Comparison of ENCODE assay signal across 8 cellular contexts in the genomic region with DNA sequence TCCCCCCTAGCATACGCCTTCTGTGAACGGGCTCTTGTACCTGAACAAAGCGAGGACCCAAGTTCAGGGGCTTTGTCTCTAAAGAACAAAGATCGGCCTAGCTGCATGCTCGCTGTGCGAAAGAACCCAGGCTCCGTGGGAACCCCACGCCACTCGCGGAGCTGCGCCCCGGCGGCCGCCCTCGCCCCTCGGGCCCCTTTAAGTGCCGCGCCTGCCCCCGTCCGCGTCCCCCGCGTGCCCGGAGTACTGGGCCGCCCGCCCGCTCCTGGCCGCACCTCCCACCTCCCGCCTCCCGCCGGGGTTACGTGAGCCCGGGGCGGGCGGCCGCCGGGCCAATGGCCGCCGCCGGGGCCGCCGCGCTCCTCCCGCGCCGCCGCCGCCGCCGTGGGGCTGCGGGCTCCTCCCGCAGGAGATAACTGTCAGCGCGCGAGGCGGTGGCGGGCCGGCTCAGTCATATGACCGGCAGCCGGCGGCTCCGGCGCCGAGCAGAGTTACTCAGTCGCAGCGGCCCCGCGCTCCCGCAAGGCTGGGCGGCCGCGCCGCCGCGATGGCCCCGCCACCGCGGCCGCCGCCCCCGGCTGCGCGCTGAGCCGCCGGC. TPM values are rescaled to one million over a fixed set of nuclear protein-coding genes. Genes with fewer than 3 reads are reported as not detected.
A peak's percentile ranks its signal among the peaks of the same experiment; 100 is the strongest.
DNase-seq lines count a peak whose midpoint lies in the region; ATAC-seq, FAIRE-seq and TF ChIP-seq lines count a peak whose summit lies in the region.

A gene (plus strand): TSS at position 450 of the 598 bp plus-strand sequence. CDS start 187 bp downstream, outside the sequence.

- H3K9me3 Mint-ChIP-seq in Calu3 (ENCODE audit: low read depth, unreplicated experiment), result no peaks in the 10 kb centered on the region
- no peaks in the 10 kb centered on the region for H3K9me3 Mint-ChIP-seq in activated T-helper 17 cell treated with anti-CD3 and anti-CD28 coated beads, Interleukin-2, amount 50 U/mL, for 72 hours
- H3K9me3 Mint-ChIP-seq in natural killer cell, result no peaks in the 10 kb centered on the region

- H3K27ac Mint-ChIP-seq in Calu3 (ENCODE audit: unreplicated experiment), result peak within 1 kb of the TSS; percentile 88
- H3K27ac Mint-ChIP-seq in activated T-helper 17 cell treated with anti-CD3 and anti-CD28 coated beads, Interleukin-2, amount 50 U/mL, for 72 hours, result peak within 1 kb of the TSS; percentile 96
- H3K27ac Mint-ChIP-seq in natural killer cell, result peak within 1 kb of the TSS; percentile 91 to 92

- peaks cover 33% of the 10 kb centered on the region for H3K36me3 Mint-ChIP-seq in Calu3 (ENCODE audit: insufficient read depth, unreplicated experiment)
- peaks cover 7% of the 10 kb centered on the region for H3K36me3 Mint-ChIP-seq in activated T-helper 17 cell treated with anti-CD3 and anti-CD28 coated beads, Interleukin-2, amount 50 U/mL, for 72 hours (ENCODE audit: low read depth)
- no peaks in the 10 kb centered on the region for H3K36me3 Mint-ChIP-seq in natural killer cell

- CTCF ChIA-PET in Calu3 (lab: Charles Lee), result interaction anchor here (0.8 kb wide), 1 partner anchor 69 kb away, joined by 3 read pairs; no protein-coding TSS in a partner anchor

- DNase-seq in Calu3 (peak; percentile 76), HTR-8/SVneo (ENCODE audit: insufficient read length, low spot score) (peak; percentile 72), fibroblast of peridontal ligament (ENCODE audit: extremely low read depth) (peak; percentile 52), natural killer cell (peak; percentile 74)
- DNase-seq in stimulated activated naive CD4-positive, alpha-beta T cell (lab: John Stamatoyannopoulos, UW), result peak; percentile 55 to 77 (median 66)

- intact Hi-C loops in Calu3 (cut with micrococcal nuclease; ENCODE audit: unreplicated experiment) (no loop called here), natural killer cell (cut with micrococcal nuclease) (loop anchor here (2.0 kb wide), 4 partner anchors 42 to 98 kb away; a partner anchor contains a TSS)

- H3K27me3 Mint-ChIP-seq in Calu3 (ENCODE audit: unreplicated experiment), result no peaks in the 10 kb centered on the region
- no peaks in the 10 kb centered on the region for H3K27me3 Mint-ChIP-seq in activated T-helper 17 cell treated with anti-CD3 and anti-CD28 coated beads, Interleukin-2, amount 50 U/mL, for 72 hours
- no peaks in the 10 kb centered on the region for H3K27me3 Mint-ChIP-seq in natural killer cell (ENCODE audit: low read depth in 2 of 2)

- TF ChIP-seq CTCF in Calu3 (IDR thresholded peaks at IDR 0.05; ENCODE audit: unreplicated experiment) (no peak), natural killer cell (IDR thresholded peaks at IDR 0.05) (no peak)

- FAIRE-seq in HTR-8/SVneo (lab: Jason Lieb, UNC), result peak; percentile 69

- peaks cover 25% of the 10 kb centered on the region for H3K4me1 Mint-ChIP-seq in Calu3 (ENCODE audit: low read depth, unreplicated experiment)
- H3K4me1 Mint-ChIP-seq in activated T-helper 17 cell treated with anti-CD3 and anti-CD28 coated beads, Interleukin-2, amount 50 U/mL, for 72 hours, result peaks cover 29% of the 10 kb centered on the region
- peaks cover 29 to 32% of the 10 kb centered on the region in 2 donors for H3K4me1 Mint-ChIP-seq in natural killer cell

- H3K4me3 Mint-ChIP-seq in Calu3 (ENCODE audit: low read depth, unreplicated experiment) (peak within 1 kb of the TSS; percentile 99), natural killer cell (peak within 1 kb of the TSS; percentile 99)
- H3K4me3 Mint-ChIP-seq in activated T-helper 17 cell treated with anti-CD3 and anti-CD28 coated beads, Interleukin-2, amount 50 U/mL, for 72 hours, result peak within 1 kb of the TSS; percentile 89

- peak; percentile 84 for ATAC-seq in GM21367 (IDR thresholded peaks at IDR 0.05; ENCODE audit: unreplicated experiment)
- peak; percentile 80 for ATAC-seq in activated T-helper 17 cell treated with anti-CD3 and anti-CD28 coated beads, Interleukin-2, amount 50 U/mL, for 72 hours (replicated peaks)
- peak; percentile 82 to 90 (median 86) for ATAC-seq in natural killer cell

- no TSS peak for BruUV-seq in Calu3 (replicated peaks; lab: Mats Ljungman, UMichigan)

TF ChIP-seq in PFSK-1, 5 proteins besides CTCF, POLR2A, EP300 and RAD21:
- TF ChIP-seq SIN3A (IDR thresholded peaks at IDR 0.05; ENCODE audit: borderline replicate concordance, insufficient read depth, low read length), result no peak
- peak; percentile 47; the same call in 1 of the 2 replicates for TF ChIP-seq POLR2AphosphoS5 (IDR thresholded peaks at IDR 0.05; ENCODE audit: low read depth, low read length)
- no peak for TF ChIP-seq FOXP2 (optimal IDR thresholded peaks at IDR 0.05; ENCODE audit: borderline replicate concordance, extremely low read depth, extremely low read length, insufficient read depth)
- TF ChIP-seq, protein P1, sequence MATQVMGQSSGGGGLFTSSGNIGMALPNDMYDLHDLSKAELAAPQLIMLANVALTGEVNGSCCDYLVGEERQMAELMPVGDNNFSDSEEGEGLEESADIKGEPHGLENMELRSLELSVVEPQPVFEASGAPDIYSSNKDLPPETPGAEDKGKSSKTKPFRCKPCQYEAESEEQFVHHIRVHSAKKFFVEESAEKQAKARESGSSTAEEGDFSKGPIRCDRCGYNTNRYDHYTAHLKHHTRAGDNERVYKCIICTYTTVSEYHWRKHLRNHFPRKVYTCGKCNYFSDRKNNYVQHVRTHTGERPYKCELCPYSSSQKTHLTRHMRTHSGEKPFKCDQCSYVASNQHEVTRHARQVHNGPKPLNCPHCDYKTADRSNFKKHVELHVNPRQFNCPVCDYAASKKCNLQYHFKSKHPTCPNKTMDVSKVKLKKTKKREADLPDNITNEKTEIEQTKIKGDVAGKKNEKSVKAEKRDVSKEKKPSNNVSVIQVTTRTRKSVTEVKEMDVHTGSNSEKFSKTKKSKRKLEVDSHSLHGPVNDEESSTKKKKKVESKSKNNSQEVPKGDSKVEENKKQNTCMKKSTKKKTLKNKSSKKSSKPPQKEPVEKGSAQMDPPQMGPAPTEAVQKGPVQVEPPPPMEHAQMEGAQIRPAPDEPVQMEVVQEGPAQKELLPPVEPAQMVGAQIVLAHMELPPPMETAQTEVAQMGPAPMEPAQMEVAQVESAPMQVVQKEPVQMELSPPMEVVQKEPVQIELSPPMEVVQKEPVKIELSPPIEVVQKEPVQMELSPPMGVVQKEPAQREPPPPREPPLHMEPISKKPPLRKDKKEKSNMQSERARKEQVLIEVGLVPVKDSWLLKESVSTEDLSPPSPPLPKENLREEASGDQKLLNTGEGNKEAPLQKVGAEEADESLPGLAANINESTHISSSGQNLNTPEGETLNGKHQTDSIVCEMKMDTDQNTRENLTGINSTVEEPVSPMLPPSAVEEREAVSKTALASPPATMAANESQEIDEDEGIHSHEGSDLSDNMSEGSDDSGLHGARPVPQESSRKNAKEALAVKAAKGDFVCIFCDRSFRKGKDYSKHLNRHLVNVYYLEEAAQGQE (IDR thresholded peaks at IDR 0.05; ENCODE audit: insufficient read depth in 1 of 2, low read depth in 2 of 2, low read length in 2 of 2), result 0 out of 4 replicates have a peak, but pooled peaks of 1 of the 2 experiments have one; percentile 16
- 0 out of 2 replicates have a peak, but pooled peaks have one; percentile 47 for TF ChIP-seq TAF1 (IDR thresholded peaks at IDR 0.05; ENCODE audit: borderline replicate concordance, insufficient read depth, low read length)

RNA-seq across cellular contexts. Expression of the gene that starts here (rescaled TPM):
- total RNA-seq in Calu3 (2022) (35.3 and 38.7 TPM in 2 replicates), natural killer cell (10 to 100 TPM; 19.4 to 22.6 (median 21.8) TPM)
- polyA plus RNA-seq in PFSK-1 (2012; ENCODE audit: insufficient read length, low read depth), result 2.2 TPM
- 10 to 100 TPM; 33.4 to 45.9 TPM for total RNA-seq in activated T-helper 17 cell treated with anti-CD3 and anti-CD28 coated beads, Interleukin-2, amount 50 U/mL, for 72 hours

Comparison
In these comparisons a context has a peak if more than half of its experiments do, and no peak if none do; other contexts are left out.
1. Peak in every context shown above with its lines: DNase-seq and ATAC-seq.